Comparison of ENCODE assay signal across 1 cellular context in the genomic region with DNA sequence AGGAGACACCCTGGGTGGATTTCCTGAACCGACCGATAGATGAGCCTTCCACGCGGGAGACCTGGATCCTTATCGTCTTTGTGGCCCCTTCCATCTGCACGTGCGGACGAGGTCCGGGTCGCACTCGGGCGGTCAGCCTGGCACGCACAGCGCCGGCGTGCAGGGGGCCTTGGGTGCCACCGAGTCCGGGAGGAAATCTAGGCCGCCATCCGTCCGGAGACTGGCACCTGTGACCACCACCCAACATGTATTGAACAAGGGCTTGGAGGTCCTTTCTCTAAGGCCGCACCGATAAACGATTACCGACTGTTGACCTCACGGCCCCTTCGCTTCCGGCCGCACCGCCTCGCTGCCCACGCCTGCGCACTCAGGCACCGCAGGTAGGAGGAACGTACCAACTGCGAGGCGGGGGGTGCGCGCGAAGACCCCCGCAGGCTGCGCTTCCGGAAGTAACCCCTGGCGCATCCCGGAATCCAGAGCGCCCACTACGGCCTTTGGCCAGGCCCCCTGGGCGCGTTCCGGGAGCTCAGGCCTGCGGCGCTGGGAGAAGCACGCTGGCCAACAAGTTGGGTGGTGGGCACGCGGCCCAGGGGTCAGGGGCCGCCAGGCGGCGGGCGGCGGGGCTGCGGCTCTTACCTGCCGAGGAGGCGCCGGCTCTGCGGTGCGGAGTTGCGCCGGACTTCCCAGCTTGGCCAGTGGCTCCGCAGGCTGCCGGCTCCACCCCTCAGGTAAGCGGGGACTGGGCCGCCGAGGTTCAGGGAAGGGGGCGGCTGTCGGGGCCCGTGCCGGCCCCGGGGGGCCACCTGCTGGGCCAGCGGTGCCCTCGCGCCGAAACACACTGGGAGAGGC.
TF ChIP-seq lines count a peak whose summit lies in the region.

TSS of gene ACTR3C (minus strand) at position 713 of the 849 bp plus-strand sequence. CDS start 28,249 bp downstream, outside the sequence.
A gene with protein sequence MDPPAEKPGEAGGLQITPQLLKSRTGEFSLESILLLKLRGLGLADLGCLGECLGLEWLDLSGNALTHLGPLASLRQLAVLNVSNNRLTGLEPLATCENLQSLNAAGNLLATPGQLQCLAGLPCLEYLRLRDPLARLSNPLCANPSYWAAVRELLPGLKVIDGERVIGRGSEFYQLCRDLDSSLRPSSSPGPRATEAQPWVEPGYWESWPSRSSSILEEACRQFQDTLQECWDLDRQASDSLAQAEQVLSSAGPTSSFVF (plus strand): TSS at position 523 of the 849 bp plus-strand sequence. CDS start 13,507 bp downstream, outside the sequence.

TF ChIP-seq in endothelial cell of umbilical vein, 7 proteins besides CTCF, POLR2A, EP300 and RAD21 (continued from another document):
- no peak for TF ChIP-seq EZH2 (IDR thresholded peaks at IDR 0.05; ENCODE audit: borderline replicate concordance, low read depth, low read length, severe bottlenecking)
- TF ChIP-seq GATA2 (IDR thresholded peaks at IDR 0.05; ENCODE audit: insufficient read depth, insufficient read length, low read depth, low read length) = no peak
TF ChIP-seq in endothelial cell of umbilical vein: peak in this region for 0.
